In the genomic region with DNA sequence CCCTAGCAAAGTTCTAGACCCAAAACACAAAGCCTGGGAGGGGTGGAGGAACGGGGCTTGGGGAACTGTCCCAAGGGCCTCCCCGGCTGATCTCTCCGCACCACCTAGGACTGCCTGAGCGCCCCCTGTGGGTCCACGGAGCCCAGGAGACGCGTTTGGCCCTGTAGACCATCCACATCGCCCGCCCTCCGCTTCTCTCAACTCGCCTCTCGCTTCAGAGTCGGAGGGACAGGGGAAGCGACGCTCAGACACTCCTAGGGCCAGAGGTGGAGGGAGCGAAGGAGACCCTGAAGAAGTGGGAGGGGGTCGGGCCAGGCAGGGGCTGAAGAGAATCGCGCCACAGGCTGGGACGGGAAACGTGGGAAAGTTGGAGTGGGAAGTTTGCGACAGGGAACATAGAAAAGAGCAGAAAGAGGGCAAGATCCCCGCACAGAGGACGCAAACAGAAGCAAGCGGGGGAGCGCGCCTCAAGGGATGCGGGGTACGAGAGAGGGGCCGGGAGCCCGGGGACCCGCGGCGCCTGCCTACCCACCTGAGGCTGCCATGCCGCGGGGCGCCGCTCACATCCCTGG, we compare ENCODE assay signal across 8 cellular contexts. TPM values are rescaled to one million over a fixed set of nuclear protein-coding genes. Genes with fewer than 3 reads are reported as not detected.
DNase-seq lines count a peak whose midpoint lies in the region; ATAC-seq, FAIRE-seq and TF ChIP-seq lines count a peak whose summit lies in the region.

No MANE protein-coding gene starts in this region.

- WGBS in esophagus muscularis mucosa: 9% methylated on average over 38 of the region's 38 CpGs

- no peaks in the 10 kb centered on the region for H3K36me3 ChIP-seq in GM23338 (ENCODE audit: insufficient read depth)
- H3K36me3 ChIP-seq in MM.1S (replicated peaks; ENCODE audit: insufficient read depth, low read length): no peaks in the 10 kb centered on the region
- no peaks in the 10 kb centered on the region for H3K36me3 ChIP-seq in esophagus muscularis mucosa
- no peaks in the 10 kb centered on the region for H3K36me3 ChIP-seq in neural cell (ENCODE audit: insufficient read depth, low read length)
- no peaks in the 10 kb centered on the region for H3K36me3 ChIP-seq in stomach smooth muscle (ENCODE audit: control insufficient read depth in 2 of 2, insufficient read depth in 2 of 2, low read length in 2 of 2)

- peaks cover 13% of the 10 kb centered on the region for H3K27me3 Mint-ChIP-seq in GM23338 (ENCODE audit: insufficient read depth, low read depth, poor library complexity)

- peaks cover 14% of the 10 kb centered on the region; the same call in 1 of the 2 replicates for H3K27me3 ChIP-seq in GM23338 (ENCODE audit: insufficient read depth)
- no peaks in the 10 kb centered on the region for H3K27me3 ChIP-seq in MM.1S (replicated peaks; ENCODE audit: insufficient read depth, low read length)
- H3K27me3 ChIP-seq in esophagus muscularis mucosa: peaks cover 0 to 39% (median 1%) of the 10 kb centered on the region in 4 donors
- peaks cover 18% of the 10 kb centered on the region for H3K27me3 ChIP-seq in neural cell (ENCODE audit: insufficient read depth, low read depth, low read length)
- peaks cover 16 to 22% of the 10 kb centered on the region in 2 donors for H3K27me3 ChIP-seq in stomach smooth muscle (ENCODE audit: control insufficient read depth in 1 of 2, insufficient read depth in 2 of 2, low read length in 2 of 2)

- no peak overlapping the region for H3K27ac ChIP-seq in GM23338 (ENCODE audit: low read depth)
- H3K27ac ChIP-seq in MM.1S (ENCODE audit: low read length): no peak overlapping the region
- peak overlapping the region in 3 of 4 donors; percentile 44 to 68 (median 66) for H3K27ac ChIP-seq in esophagus muscularis mucosa (replicated peaks in 1 of 4)
- H3K27ac ChIP-seq in neural cell (ENCODE audit: low read length): no peak overlapping the region
- no peak overlapping the region for H3K27ac ChIP-seq in stomach smooth muscle (ENCODE audit: low read length)

- DNase-seq in ELF-1 (ENCODE audit: low read depth, low spot score) (peak; percentile 78), GM23338 (ENCODE audit: low spot score) (peak; percentile 89), MM.1S (peak; percentile 65), esophagus muscularis mucosa (ENCODE audit: extremely low spot score) (no peak), HTR-8/SVneo (ENCODE audit: insufficient read length, low spot score) (no peak)
- DNase-seq in activated CD8-positive, alpha-beta memory T cell treated with anti-CD3 and anti-CD28 coated beads for 48 hours (ENCODE audit: low read depth in 2 of 3, low spot score in 2 of 3): peak; percentile 19 to 47 (median 32)

- H3F3A ChIP-seq in GM23338 (replicated peaks; ENCODE audit: low read depth): no peaks in the 10 kb centered on the region
- peaks cover 8% of the 10 kb centered on the region; the same call in 1 of the 2 replicates for H3F3A ChIP-seq in MM.1S (ENCODE audit: insufficient read depth, low read length)
- no peaks in the 10 kb centered on the region for H3F3A ChIP-seq in neural cell (ENCODE audit: insufficient read depth, low read length, poor library complexity, severe bottlenecking)

- H3K4me3 ChIP-seq in GM23338 (peak overlapping the region; percentile 87), MM.1S (ENCODE audit: low read length) (peak overlapping the region; percentile 83), esophagus muscularis mucosa (peak overlapping the region; percentile 56 to 70 (median 62)), neural cell (ENCODE audit: low read length) (peak overlapping the region; percentile 70), stomach smooth muscle (ENCODE audit: low read length in 2 of 2) (peak overlapping the region; percentile 63 to 69)

- intact Hi-C loops in esophagus muscularis mucosa (cut with DNase I): no loop called here

- peak; percentile 87 for ATAC-seq in GM23338

- TF ChIP-seq RAD21 in neural cell (conservative IDR thresholded peaks at IDR 0.05): no peak

- no peaks in the 10 kb centered on the region; the same call in 2 of the 3 replicates for H3K9me3 Mint-ChIP-seq in GM23338

- no peaks in the 10 kb centered on the region for H3K36me3 Mint-ChIP-seq in GM23338 (ENCODE audit: low read depth)

- peaks cover 7% of the 10 kb centered on the region; the same call in 1 of the 2 replicates for H3K4me1 ChIP-seq in GM23338 (ENCODE audit: insufficient read depth)
- peaks cover 8% of the 10 kb centered on the region for H3K4me1 ChIP-seq in MM.1S (ENCODE audit: low read length)
- peaks cover 8 to 18% (median 17%) of the 10 kb centered on the region in 4 donors for H3K4me1 ChIP-seq in esophagus muscularis mucosa
- peaks cover 4% of the 10 kb centered on the region for H3K4me1 ChIP-seq in stomach smooth muscle (ENCODE audit: control insufficient read depth, insufficient read depth, low read length)

- peak overlapping the region; percentile 95 for H3K4me3 Mint-ChIP-seq in GM23338

- H3K4me2 ChIP-seq in GM23338 (peak overlapping the region; percentile 99), MM.1S (ENCODE audit: low read depth, low read length) (peak overlapping the region; percentile 98), neural cell (ENCODE audit: low read length) (no peak overlapping the region)

- TF ChIP-seq CTCF in GM23338 (conservative IDR thresholded peaks at IDR 0.05; ENCODE audit: low read depth in 2 of 2) (peak; percentile 66 to 78), MM.1S (IDR thresholded peaks at IDR 0.05; ENCODE audit: low read length) (peak; percentile 68), esophagus muscularis mucosa (IDR thresholded peaks at IDR 0.05) (peak in 2 of 3 experiments; percentile 36), neural cell (IDR thresholded peaks at IDR 0.05; ENCODE audit: poor library complexity, severe bottlenecking) (peak; percentile 15)

- H3K4me1 Mint-ChIP-seq in GM23338: peaks cover 11% of the 10 kb centered on the region

- no peak for TF ChIP-seq POLR2A in esophagus muscularis mucosa (IDR thresholded peaks at IDR 0.05; ENCODE audit: low read depth)

- H4K20me1 ChIP-seq in GM23338 (replicated peaks; ENCODE audit: insufficient read depth) (no peaks in the 10 kb centered on the region), MM.1S (ENCODE audit: insufficient read depth, low read length) (no peaks in the 10 kb centered on the region), neural cell (ENCODE audit: insufficient read depth) (no peaks in the 10 kb centered on the region)

- no peaks in the 10 kb centered on the region for H3K9me3 ChIP-seq in MM.1S (replicated peaks; ENCODE audit: insufficient read depth, low read length)
- no peaks in the 10 kb centered on the region for H3K9me3 ChIP-seq in esophagus muscularis mucosa
- no peaks in the 10 kb centered on the region for H3K9me3 ChIP-seq in neural cell (ENCODE audit: low read length)
- H3K9me3 ChIP-seq in stomach smooth muscle (ENCODE audit: control insufficient read depth in 2 of 2, low read length in 2 of 2): no peaks in the 10 kb centered on the region

- no peaks in the 10 kb centered on the region for H3K79me2 ChIP-seq in GM23338 (replicated peaks; ENCODE audit: insufficient read depth)
- no peaks in the 10 kb centered on the region for H3K79me2 ChIP-seq in MM.1S (ENCODE audit: low read length)
- H3K79me2 ChIP-seq in neural cell (replicated peaks; ENCODE audit: insufficient read depth, low read length): no peaks in the 10 kb centered on the region

- H2AFZ ChIP-seq in GM23338 (peak overlapping the region; percentile 99), MM.1S (ENCODE audit: low read length) (peak overlapping the region; percentile 94), neural cell (ENCODE audit: low read depth, low read length) (no peak overlapping the region)

- H3K9ac ChIP-seq in MM.1S (ENCODE audit: low read length) (peak overlapping the region; percentile 51; the same call in 1 of the 2 replicates), neural cell (ENCODE audit: low read length) (peak overlapping the region; percentile 41), stomach smooth muscle (ENCODE audit: low read length in 2 of 2) (peak overlapping the region; percentile 13 to 38)

- H3K27ac Mint-ChIP-seq in GM23338: no peak overlapping the region

- TF ChIP-seq EP300 in esophagus muscularis mucosa (IDR thresholded peaks at IDR 0.05): no peak
- TF ChIP-seq EP300 in neural cell (conservative IDR thresholded peaks at IDR 0.05; ENCODE audit: poor library complexity, severe bottlenecking): no peak

- no peak for FAIRE-seq in HTR-8/SVneo (lab: Jason Lieb, UNC)

- H3K9me2 ChIP-seq in GM23338 (ENCODE audit: insufficient read depth) (no peaks in the 10 kb centered on the region), MM.1S (replicated peaks; ENCODE audit: insufficient read depth, low read length) (no peaks in the 10 kb centered on the region), neural cell (ENCODE audit: insufficient read depth, low read length) (no peaks in the 10 kb centered on the region)

TF ChIP-seq in GM23338, 12 proteins besides CTCF, POLR2A, EP300 and RAD21 (continues in another document):
- TF ChIP-seq CREB1 (CRISPR knock-in tag; IDR thresholded peaks at IDR 0.05; ENCODE audit: low read depth) (no peak), EZH2 (IDR thresholded peaks at IDR 0.05; ENCODE audit: low read depth, unreplicated experiment) (no peak)

TF ChIP-seq in neural cell, 6 proteins besides CTCF, POLR2A, EP300 and RAD21 (continues in another document):
- TF ChIP-seq EZH2 (IDR thresholded peaks at IDR 0.05; ENCODE audit: borderline replicate concordance, insufficient read depth, low read length, poor library complexity, severe bottlenecking) (no peak), POLR2AphosphoS5 (IDR thresholded peaks at IDR 0.05) (no peak), MXI1 (conservative IDR thresholded peaks at IDR 0.05; ENCODE audit: poor library complexity, severe bottlenecking) (no peak), TAF1 (IDR thresholded peaks at IDR 0.05; ENCODE audit: low read depth) (no peak), SMC3 (conservative IDR thresholded peaks at IDR 0.05; ENCODE audit: poor library complexity) (no peak)

RNA-seq across cellular contexts. Expression of a gene that starts 0.4 kb away (rescaled TPM):
- 2.3 and 2.4 TPM in 2 replicates for total RNA-seq in GM23338 (2014; rRNA removed; shearing (Covaris generic))
- polyA plus RNA-seq in GM23338 (2016; fragmentation: Nextera tagmentation; extraction: Ambion mirVana) (0.65 and 0.68 TPM in 2 replicates), neural cell (0.05 TPM in 1 of 2 replicates, not detected in the other)
- 10 to 100 TPM in 2 of 4 donors, 1 to 10 TPM in 2; 4.7 to 16.6 (median 8.8) TPM for total RNA-seq in esophagus muscularis mucosa
- 0.23 and 0.24 TPM in 2 replicates for polyA minus RNA-seq in neural cell

Comparison
In these comparisons a context has a peak if more than half of its experiments do, and no peak if none do; other contexts are left out.
1. DNase-seq: peak in ELF-1 (single experiment), GM23338 (single experiment), MM.1S (single experiment) and activated CD8-positive, alpha-beta memory T cell treated with anti-CD3 and anti-CD28 coated beads for 48 hours (3 of 3); none in esophagus muscularis mucosa (single experiment) and HTR-8/SVneo (single experiment).
2. H3K27ac ChIP-seq: peak in esophagus muscularis mucosa (3 of 4); none in GM23338 (single experiment), MM.1S (single experiment), neural cell (single experiment) and stomach smooth muscle (single experiment).
3. CTCF ChIP-seq: peak in every context shown above with its lines; median percentile 72 in GM23338; 68 in MM.1S; 36 in esophagus muscularis mucosa; 15 in neural cell.
4. Peak in every context shown above with its lines, with median percentiles within 50 percentile points of each other: H3K4me3 ChIP-seq and H3K9ac ChIP-seq.